ENCODE assay signal across 16 cellular contexts in genomic region chr15:90024406-90024805, GRCh38. TPM values are rescaled to one million over a fixed set of nuclear protein-coding genes. Genes with fewer than 3 reads are reported as not detected.
A peak's percentile ranks its signal among the peaks of the same experiment; 100 is the strongest.
DNase-seq lines count a peak whose midpoint lies in the region; ATAC-seq and TF ChIP-seq lines count a peak whose summit lies in the region.
"Had no signal": no experiment of that assay in that cellular context is flagged by ENCODE, and none has a peak within 500 bp of the region (broad histone marks: within the 10 kb centered on the region; RNA-seq: fewer than 3 reads in every experiment).

No MANE protein-coding gene starts in this region.

- H3K4me1 Mint-ChIP-seq in activated naive CD8-positive, alpha-beta T cell treated with anti-CD3 and anti-CD28 coated beads, Interleukin-2, amount 10 ng/mL, durations not matched to agents 7 days and 5 days, result peaks cover 18% of the 10 kb centered on the region
- peaks cover 6% of the 10 kb centered on the region for H3K4me1 Mint-ChIP-seq in activated naive CD8-positive, alpha-beta T cell treated with anti-CD3 and anti-CD28 coated beads, Interleukin-2, amount 50 U/mL, for 24 hours
- H3K4me1 Mint-ChIP-seq in endothelial cell (ENCODE audit: unreplicated experiment), result peaks cover 48% of the 10 kb centered on the region
- peaks cover 16 to 53% (median 21%) of the 10 kb centered on the region in 4 donors for H3K4me1 Mint-ChIP-seq in naive thymus-derived CD8-positive, alpha-beta T cell

- no peaks in the 10 kb centered on the region for H3K9me3 ChIP-seq in neutrophil
- H3K9me3 ChIP-seq: A549 had no signal

- no peak for ATAC-seq in activated naive CD8-positive, alpha-beta T cell treated with anti-CD3 and anti-CD28 coated beads, Interleukin-2, amount 10 ng/mL, durations not matched to agents 7 days and 5 days (ENCODE audit: low read depth)
- no peak for ATAC-seq in activated naive CD8-positive, alpha-beta T cell treated with anti-CD3 and anti-CD28 coated beads, Interleukin-2, amount 50 U/mL, for 24 hours
- no peak for ATAC-seq in naive thymus-derived CD8-positive, alpha-beta T cell
- ATAC-seq in foreskin keratinocyte, result no peak
- ATAC-seq: A549, Panc1, Right ventricle myocardium inferior had no signal

- DNase-seq in activated naive CD8-positive, alpha-beta T cell treated with anti-CD3 and anti-CD28 coated beads, Interleukin-2, amount 10 ng/mL, durations not matched to agents 7 days and 5 days, result no peak
- no peak for DNase-seq in activated naive CD8-positive, alpha-beta T cell treated with anti-CD3 and anti-CD28 coated beads, Interleukin-2, amount 50 U/mL, for 24 hours
- DNase-seq in endothelial cell (ENCODE audit: low spot score), result no peak
- no peak for DNase-seq in naive thymus-derived CD8-positive, alpha-beta T cell
- DNase-seq in activated CD4-positive, alpha-beta T cell treated with anti-CD3 and anti-CD28 coated beads, Interleukin-2, amount 50 U/mL, for 1 hour, result no peak
- DNase-seq in SW 1271 (lab: John Stamatoyannopoulos, UW), result no peak
- no peak for DNase-seq in foreskin keratinocyte
- DNase-seq: GF-D8, Kasumi-1, NCI-H1417, NCI-H1930, NCI-H510A had no signal

- H3K9me3 Mint-ChIP-seq in activated naive CD8-positive, alpha-beta T cell treated with anti-CD3 and anti-CD28 coated beads, Interleukin-2, amount 10 ng/mL, durations not matched to agents 7 days and 5 days, result no peaks in the 10 kb centered on the region
- no peaks in the 10 kb centered on the region for H3K9me3 Mint-ChIP-seq in activated naive CD8-positive, alpha-beta T cell treated with anti-CD3 and anti-CD28 coated beads, Interleukin-2, amount 50 U/mL, for 24 hours
- no peaks in the 10 kb centered on the region for H3K9me3 Mint-ChIP-seq in endothelial cell (ENCODE audit: unreplicated experiment)
- H3K9me3 Mint-ChIP-seq in naive thymus-derived CD8-positive, alpha-beta T cell, result peaks cover 0 to 7% (median 0%) of the 10 kb centered on the region in 9 donors

- H3K27me3 ChIP-seq in neutrophil (no peaks in the 10 kb centered on the region), foreskin keratinocyte (no peaks in the 10 kb centered on the region)

- POLR2A ChIA-PET in activated naive CD8-positive, alpha-beta T cell treated with anti-CD3 and anti-CD28 coated beads, Interleukin-2, amount 10 ng/mL, durations not matched to agents 7 days and 5 days (lab: Charles Lee), result no interaction called here
- POLR2A ChIA-PET in naive thymus-derived CD8-positive, alpha-beta T cell (lab: Charles Lee), result no interaction called here

- H3K36me3 Mint-ChIP-seq in activated naive CD8-positive, alpha-beta T cell treated with anti-CD3 and anti-CD28 coated beads, Interleukin-2, amount 10 ng/mL, durations not matched to agents 7 days and 5 days, result peaks cover 14% of the 10 kb centered on the region
- H3K36me3 Mint-ChIP-seq in activated naive CD8-positive, alpha-beta T cell treated with anti-CD3 and anti-CD28 coated beads, Interleukin-2, amount 50 U/mL, for 24 hours (ENCODE audit: low read depth), result peaks cover 8% of the 10 kb centered on the region
- H3K36me3 Mint-ChIP-seq in endothelial cell (ENCODE audit: low read depth, unreplicated experiment), result peaks cover 20% of the 10 kb centered on the region
- peaks cover 0 to 2% (median 0%) of the 10 kb centered on the region in 3 donors for H3K36me3 Mint-ChIP-seq in naive thymus-derived CD8-positive, alpha-beta T cell

- no peaks in the 10 kb centered on the region for H3K27me3 Mint-ChIP-seq in activated naive CD8-positive, alpha-beta T cell treated with anti-CD3 and anti-CD28 coated beads, Interleukin-2, amount 10 ng/mL, durations not matched to agents 7 days and 5 days
- no peaks in the 10 kb centered on the region for H3K27me3 Mint-ChIP-seq in activated naive CD8-positive, alpha-beta T cell treated with anti-CD3 and anti-CD28 coated beads, Interleukin-2, amount 50 U/mL, for 24 hours
- H3K27me3 Mint-ChIP-seq in endothelial cell (ENCODE audit: unreplicated experiment), result peaks cover 8% of the 10 kb centered on the region
- H3K27me3 Mint-ChIP-seq in naive thymus-derived CD8-positive, alpha-beta T cell, result no peaks in the 10 kb centered on the region

- peak overlapping the region; percentile 9 for H3K27ac Mint-ChIP-seq in activated naive CD8-positive, alpha-beta T cell treated with anti-CD3 and anti-CD28 coated beads, Interleukin-2, amount 10 ng/mL, durations not matched to agents 7 days and 5 days
- no peak overlapping the region for H3K27ac Mint-ChIP-seq in activated naive CD8-positive, alpha-beta T cell treated with anti-CD3 and anti-CD28 coated beads, Interleukin-2, amount 50 U/mL, for 24 hours
- H3K27ac Mint-ChIP-seq in endothelial cell (ENCODE audit: unreplicated experiment), result peak overlapping the region; percentile 44
- H3K27ac Mint-ChIP-seq in naive thymus-derived CD8-positive, alpha-beta T cell, result peak overlapping the region in 4 of 10 donors; percentile 0 to 78 (median 53)

- peak overlapping the region; percentile 99 for H3K27ac ChIP-seq in neutrophil
- no peak overlapping the region for H3K27ac ChIP-seq in foreskin keratinocyte
- H3K27ac ChIP-seq: A549 had no signal

- H3K36me3 ChIP-seq in neutrophil, result no peaks in the 10 kb centered on the region

- H3K4me3 ChIP-seq in neutrophil (ENCODE audit: low read depth in 1 of 2, low read length in 1 of 2), result no peak overlapping the region
- H3K4me3 ChIP-seq: A549 had no signal

- TF ChIP-seq CTCF in endothelial cell (IDR thresholded peaks at IDR 0.05; ENCODE audit: unreplicated experiment) (no peak), neutrophil (IDR thresholded peaks at IDR 0.05) (no peak), foreskin keratinocyte (conservative IDR thresholded peaks at IDR 0.05) (no peak)

- H3K4me3 Mint-ChIP-seq in activated naive CD8-positive, alpha-beta T cell treated with anti-CD3 and anti-CD28 coated beads, Interleukin-2, amount 10 ng/mL, durations not matched to agents 7 days and 5 days, result no peak overlapping the region
- no peak overlapping the region for H3K4me3 Mint-ChIP-seq in activated naive CD8-positive, alpha-beta T cell treated with anti-CD3 and anti-CD28 coated beads, Interleukin-2, amount 50 U/mL, for 24 hours
- H3K4me3 Mint-ChIP-seq in endothelial cell (ENCODE audit: unreplicated experiment), result no peak overlapping the region
- H3K4me3 Mint-ChIP-seq in naive thymus-derived CD8-positive, alpha-beta T cell, result no peak overlapping the region

- H3K4me1 ChIP-seq in neutrophil (ENCODE audit: control insufficient read depth in 1 of 2, insufficient read depth in 1 of 2, low read depth in 1 of 2, low read length in 1 of 2) (peaks cover 99 to 100% of the 10 kb centered on the region in 2 experiments), foreskin keratinocyte (no peaks in the 10 kb centered on the region)

RNA-seq across cellular contexts. Expression of gene ZNF710, which starts 23.3 kb away (rescaled TPM):
- total RNA-seq in activated naive CD8-positive, alpha-beta T cell treated with anti-CD3 and anti-CD28 coated beads, Interleukin-2, amount 10 ng/mL, durations not matched to agents 7 days and 5 days, result 10 to 100 TPM; 15.4 to 16.7 TPM
- total RNA-seq in endothelial cell (ENCODE audit: unreplicated experiment), result 129 TPM
- 10 to 100 TPM; 13.8 to 14.5 TPM for total RNA-seq in naive thymus-derived CD8-positive, alpha-beta T cell
- polyA plus RNA-seq in naive thymus-derived CD8-positive, alpha-beta T cell, result 1 to 10 TPM in 1 of 3 donors, under 1 TPM in 2; 0.23 to 1.8 (median 0.47) TPM
- total RNA-seq in foreskin keratinocyte, result 30.3 and 36.8 TPM in 2 replicates
- 25.1 and 32.1 TPM in 2 replicates for polyA plus RNA-seq in foreskin keratinocyte
